ENCODE assay signal across 8 cellular contexts in genomic region chr11:2698386-2699184, GRCh38. TPM values are rescaled to one million over a fixed set of nuclear protein-coding genes. Genes with fewer than 3 reads are reported as not detected.
DNase-seq lines count a peak whose midpoint lies in the region; ATAC-seq, FAIRE-seq and TF ChIP-seq lines count a peak whose summit lies in the region.

No MANE protein-coding gene starts in this region.

- peak overlapping the region; percentile 91 for H3K9ac ChIP-seq in mesenchymal stem cell (ENCODE audit: low read length)

- no peak overlapping the region for H4K8ac ChIP-seq in mesenchymal stem cell (ENCODE audit: low read length)

- DNase-seq in activated naive CD4-positive, alpha-beta T cell treated with anti-CD3 and anti-CD28 coated beads for 36 hours: no peak
- no peak for DNase-seq in activated naive CD4-positive, alpha-beta T cell (lab: John Stamatoyannopoulos, UW)
- no peak for DNase-seq in brain microvascular endothelial cell
- no peak for DNase-seq in mesenchymal stem cell
- DNase-seq in vagina (ENCODE audit: extremely low spot score in 2 of 2): no peak
- no peak for DNase-seq in OCI-M2 (lab: John Stamatoyannopoulos, UW; ENCODE audit: unreplicated experiment)
- DNase-seq in RCC 7860 (ENCODE audit: low spot score): no peak

- in situ Hi-C loops in brain microvascular endothelial cell (cut with HindIII; ENCODE audit: low pct_ligation_motif_present, low sequenced_read_pairs): no loop called here

- 57% methylated on average over 20 of the region's 20 CpGs for WGBS in mesenchymal stem cell

- no peaks in the 10 kb centered on the region for H3K36me3 Mint-ChIP-seq in activated naive CD4-positive, alpha-beta T cell treated with anti-CD3 and anti-CD28 coated beads for 36 hours (ENCODE audit: low read depth)

- H3K4me2 ChIP-seq in mesenchymal stem cell (ENCODE audit: low read length, poor library complexity, severe bottlenecking): peak overlapping the region; percentile 44

- no peaks in the 10 kb centered on the region for H3K9me3 ChIP-seq in mesenchymal stem cell (ENCODE audit: control insufficient read depth, low read length)
- H3K9me3 ChIP-seq in vagina: no peaks in the 10 kb centered on the region

- intact Hi-C loops in activated naive CD4-positive, alpha-beta T cell treated with anti-CD3 and anti-CD28 coated beads for 36 hours (cut with micrococcal nuclease): loop anchor here (2.0 to 10.0 kb wide), 2 partner anchors 190 to 254 kb away; partner anchors contain the start of genes KCNQ1 and TRPM5
- intact Hi-C loops in vagina (cut with DNase I): no loop called here

- H2AFZ ChIP-seq in mesenchymal stem cell (ENCODE audit: low read depth, low read length): no peak overlapping the region

- peak overlapping the region; percentile 9 for H2BK15ac ChIP-seq in mesenchymal stem cell (ENCODE audit: low read depth, poor library complexity, severe bottlenecking)

- H3K18ac ChIP-seq in mesenchymal stem cell (ENCODE audit: low read depth in 1 of 2, low read length in 2 of 2): peak overlapping the region in 1 of 2 experiments; percentile 26

- no peak overlapping the region for H2BK120ac ChIP-seq in mesenchymal stem cell (ENCODE audit: low read depth, low read length)

- no peaks in the 10 kb centered on the region for H3K36me3 ChIP-seq in brain microvascular endothelial cell (replicated peaks)
- H3K36me3 ChIP-seq in mesenchymal stem cell (ENCODE audit: control insufficient read depth in 1 of 2, insufficient read depth in 2 of 2, low read depth in 1 of 2, low read length in 2 of 2): peaks cover 0 to 9% of the 10 kb centered on the region in 2 experiments
- no peaks in the 10 kb centered on the region for H3K36me3 ChIP-seq in vagina

- H3K4me3 Mint-ChIP-seq in activated naive CD4-positive, alpha-beta T cell treated with anti-CD3 and anti-CD28 coated beads for 36 hours: peak overlapping the region; percentile 83

- H3K4me1 ChIP-seq in mesenchymal stem cell (ENCODE audit: control insufficient read depth, insufficient read depth, low read depth, low read length) (peaks cover 32% of the 10 kb centered on the region), vagina (peaks cover 26% of the 10 kb centered on the region)

- H3K23ac ChIP-seq in mesenchymal stem cell (ENCODE audit: low read length in 2 of 2): no peak overlapping the region

- H3K27ac Mint-ChIP-seq in activated naive CD4-positive, alpha-beta T cell treated with anti-CD3 and anti-CD28 coated beads for 36 hours: no peak overlapping the region

- no peaks in the 10 kb centered on the region for H3K27me3 Mint-ChIP-seq in activated naive CD4-positive, alpha-beta T cell treated with anti-CD3 and anti-CD28 coated beads for 36 hours (ENCODE audit: low read depth)

- no peak for FAIRE-seq in RCC 7860 (lab: Jason Lieb, UNC)

- no peaks in the 10 kb centered on the region for H3K9me3 Mint-ChIP-seq in activated naive CD4-positive, alpha-beta T cell treated with anti-CD3 and anti-CD28 coated beads for 36 hours

- no peak overlapping the region for H3K4ac ChIP-seq in mesenchymal stem cell (ENCODE audit: low read depth in 1 of 2, low read length in 2 of 2)

- TF ChIP-seq POLR2A in vagina (IDR thresholded peaks at IDR 0.05): no peak

- peak overlapping the region; percentile 79 for H3K4me3 ChIP-seq in brain microvascular endothelial cell (ENCODE audit: low read depth, low read length)
- peak overlapping the region; percentile 62 to 86 for H3K4me3 ChIP-seq in mesenchymal stem cell (ENCODE audit: insufficient read depth in 1 of 2, low read depth in 1 of 2, low read length in 2 of 2)
- H3K4me3 ChIP-seq in vagina: peak overlapping the region; percentile 53 to 71

- H2BK5ac ChIP-seq in mesenchymal stem cell (ENCODE audit: low read depth, low read length, poor library complexity, severe bottlenecking): no peak overlapping the region

- H3K27me3 ChIP-seq in brain microvascular endothelial cell (replicated peaks) (no peaks in the 10 kb centered on the region), mesenchymal stem cell (ENCODE audit: control insufficient read depth in 1 of 2, insufficient read depth in 1 of 2, low read length in 2 of 2) (peaks cover 0 to 16% of the 10 kb centered on the region in 2 experiments), vagina (no peaks in the 10 kb centered on the region)

- CTCF ChIA-PET in activated naive CD4-positive, alpha-beta T cell treated with anti-CD3 and anti-CD28 coated beads for 36 hours (lab: Charles Lee): interaction anchor here (1.2 kb wide), 1 partner anchor 164 kb away, joined by 3 read pairs; no protein-coding TSS in a partner anchor

- ATAC-seq in HG02885 (IDR thresholded peaks at IDR 0.05; ENCODE audit: poor library complexity, unreplicated experiment): no peak

- H2BK12ac ChIP-seq in mesenchymal stem cell (ENCODE audit: low read length in 2 of 2): no peak overlapping the region

- H3K79me1 ChIP-seq in mesenchymal stem cell (replicated peaks; ENCODE audit: low read length, poor library complexity, severe bottlenecking): no peaks in the 10 kb centered on the region

- peak overlapping the region; percentile 25 for H4K91ac ChIP-seq in mesenchymal stem cell (ENCODE audit: low read length)

- no peak overlapping the region for H2AK5ac ChIP-seq in mesenchymal stem cell (ENCODE audit: low read length, severe bottlenecking)

- H3K14ac ChIP-seq in mesenchymal stem cell (ENCODE audit: low read length in 2 of 2): peak overlapping the region in 1 of 2 experiments; percentile 5

- peaks cover 8% of the 10 kb centered on the region for H3K4me1 Mint-ChIP-seq in activated naive CD4-positive, alpha-beta T cell treated with anti-CD3 and anti-CD28 coated beads for 36 hours (ENCODE audit: low read depth)

- no peak overlapping the region for H3K27ac ChIP-seq in brain microvascular endothelial cell
- H3K27ac ChIP-seq in mesenchymal stem cell (ENCODE audit: low read length, poor library complexity, severe bottlenecking): no peak overlapping the region
- H3K27ac ChIP-seq in vagina: peak overlapping the region; percentile 55

- TF ChIP-seq CTCF in brain microvascular endothelial cell (IDR thresholded peaks at IDR 0.05; ENCODE audit: low read depth, low read length, missing control alignments): peak; percentile 3
- TF ChIP-seq CTCF in vagina (IDR thresholded peaks at IDR 0.05): no peak

RNA-seq across cellular contexts. Expression of gene KCNQ1OT1, which starts 1.2 kb away (rescaled TPM):
- under 1 TPM; 0.17 to 0.20 TPM for total RNA-seq in activated naive CD4-positive, alpha-beta T cell treated with anti-CD3 and anti-CD28 coated beads for 36 hours
- 0.08 TPM for polyA plus RNA-seq in mesenchymal stem cell (2013, experiment 1 of 2)
- 0.05 TPM for polyA plus RNA-seq in mesenchymal stem cell (2013, experiment 2 of 2)
- 3.4 TPM for total RNA-seq in vagina
